8 cellular contexts compared by ENCODE assay signal in the genomic region with DNA sequence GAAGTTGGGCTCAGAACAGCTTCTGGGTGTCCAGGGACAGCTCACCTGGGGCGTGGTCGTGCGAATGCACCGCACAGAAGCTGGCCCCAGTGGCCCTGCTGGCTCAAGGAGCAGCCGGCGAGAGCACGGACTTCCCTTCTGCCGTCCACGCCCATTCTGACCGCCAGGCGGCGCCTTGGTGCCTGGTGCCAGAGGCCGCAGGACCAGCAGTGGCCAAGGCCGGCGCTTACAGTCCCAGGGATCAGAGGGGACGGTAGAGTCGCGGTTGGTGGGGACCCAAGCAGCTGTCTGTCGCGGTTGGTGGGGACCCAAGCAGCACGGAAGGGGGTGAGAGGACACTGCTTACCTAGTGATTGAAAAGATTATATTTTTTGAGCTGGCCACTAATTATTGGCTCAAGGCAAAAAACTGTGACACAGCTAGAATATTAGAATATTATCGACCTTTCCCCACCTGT. TPM values are rescaled to one million over a fixed set of nuclear protein-coding genes. Genes with fewer than 3 reads are reported as not detected.
A peak's percentile ranks its signal among the peaks of the same experiment; 100 is the strongest.
DNase-seq lines count a peak whose midpoint lies in the region; ATAC-seq and TF ChIP-seq lines count a peak whose summit lies in the region.

No MANE protein-coding gene starts in this region.

- no peaks in the 10 kb centered on the region for H3K4me1 ChIP-seq in right cardiac atrium (ENCODE audit: control insufficient read depth, insufficient read depth, low read length)

- H3K4me3 ChIP-seq in right cardiac atrium (ENCODE audit: low read length), result no peak overlapping the region

- no peak overlapping the region for H3K27ac ChIP-seq in right cardiac atrium (ENCODE audit: low read length)

- TF ChIP-seq CTCF in CD14-positive monocyte (IDR thresholded peaks at IDR 0.05), result peak; percentile 93
- peak; percentile 95 for TF ChIP-seq CTCF in HFFc6 (IDR thresholded peaks at IDR 0.05)

- H3K9me3 Mint-ChIP-seq in CD14-positive monocyte (no peaks in the 10 kb centered on the region), HFFc6 (no peaks in the 10 kb centered on the region)
- H3K9me3 Mint-ChIP-seq in activated naive CD8-positive, alpha-beta T cell treated with anti-CD3 and anti-CD28 coated beads, Interleukin-2, amount 50 U/mL, for 24 hours, result no peaks in the 10 kb centered on the region

- no peaks in the 10 kb centered on the region for H3K4me1 Mint-ChIP-seq in CD14-positive monocyte
- no peaks in the 10 kb centered on the region for H3K4me1 Mint-ChIP-seq in HFFc6 (ENCODE audit: low read depth)
- no peaks in the 10 kb centered on the region for H3K4me1 Mint-ChIP-seq in activated naive CD8-positive, alpha-beta T cell treated with anti-CD3 and anti-CD28 coated beads, Interleukin-2, amount 50 U/mL, for 24 hours

- 11% methylated on average over 22 of the region's 22 CpGs for WGBS in right cardiac atrium

- DNase-seq in CD14-positive monocyte (ENCODE audit: low spot score), result peak; percentile 72
- DNase-seq in HFFc6, result peak; percentile 50
- peak; percentile 78 for DNase-seq in activated naive CD8-positive, alpha-beta T cell treated with anti-CD3 and anti-CD28 coated beads, Interleukin-2, amount 50 U/mL, for 24 hours
- DNase-seq in right cardiac atrium, result peak; percentile 81 to 91 (median 89)
- DNase-seq in sciatic nerve (ENCODE audit: low spot score), result peak; percentile 82

- H3K27me3 ChIP-seq in right cardiac atrium (ENCODE audit: control insufficient read depth, insufficient read depth), result no peaks in the 10 kb centered on the region

- H3K9me3 ChIP-seq in right cardiac atrium (ENCODE audit: control insufficient read depth, low read length), result no peaks in the 10 kb centered on the region

- no peak overlapping the region for H3K27ac Mint-ChIP-seq in CD14-positive monocyte
- H3K27ac Mint-ChIP-seq in HFFc6, result no peak overlapping the region
- no peak overlapping the region for H3K27ac Mint-ChIP-seq in activated naive CD8-positive, alpha-beta T cell treated with anti-CD3 and anti-CD28 coated beads, Interleukin-2, amount 50 U/mL, for 24 hours

- H3K27me3 Mint-ChIP-seq in CD14-positive monocyte (ENCODE audit: low read depth in 3 of 3) (peaks cover 2 to 12% (median 5%) of the 10 kb centered on the region in 3 donors), HFFc6 (ENCODE audit: insufficient read depth) (peaks cover 22% of the 10 kb centered on the region)
- no peaks in the 10 kb centered on the region for H3K27me3 Mint-ChIP-seq in activated naive CD8-positive, alpha-beta T cell treated with anti-CD3 and anti-CD28 coated beads, Interleukin-2, amount 50 U/mL, for 24 hours

- intact Hi-C loops in CD14-positive monocyte (cut with micrococcal nuclease) (no loop called here), right cardiac atrium (cut with DNase I) (loop anchor here in 3 of 4 donors (5.0 to 10.0 kb wide), 3 partner anchors 537 to 624 kb away; partner anchors contain the start of genes PRSS56 (in 2 of the 3) and CHRND (in 1 of the 3)), sciatic nerve (cut with DNase I) (loop anchor here (10.0 kb wide), 1 partner anchor 624 kb away; the partner anchor contains the start of genes CHRND and PRSS56)

- ATAC-seq in SK-N-SH treated with all-trans-retinoic acid at 6 μM for 48 hours, result peak; percentile 99
- ATAC-seq in activated naive CD8-positive, alpha-beta T cell treated with anti-CD3 and anti-CD28 coated beads, Interleukin-2, amount 50 U/mL, for 24 hours, result peak; percentile 63
- ATAC-seq in right cardiac atrium, result peak; percentile 71 to 88
- ATAC-seq in sciatic nerve, result peak; percentile 39
- ATAC-seq in HG02763 (IDR thresholded peaks at IDR 0.05; ENCODE audit: unreplicated experiment), result no peak
- no peak for ATAC-seq in GM21515 (IDR thresholded peaks at IDR 0.05; ENCODE audit: unreplicated experiment)

- H3K36me3 Mint-ChIP-seq in CD14-positive monocyte, result no peaks in the 10 kb centered on the region
- H3K36me3 Mint-ChIP-seq in HFFc6 (ENCODE audit: low read depth), result no peaks in the 10 kb centered on the region
- H3K36me3 Mint-ChIP-seq in activated naive CD8-positive, alpha-beta T cell treated with anti-CD3 and anti-CD28 coated beads, Interleukin-2, amount 50 U/mL, for 24 hours (ENCODE audit: low read depth), result no peaks in the 10 kb centered on the region

- no peak overlapping the region for H3K4me3 Mint-ChIP-seq in CD14-positive monocyte
- no peak overlapping the region for H3K4me3 Mint-ChIP-seq in HFFc6
- H3K4me3 Mint-ChIP-seq in activated naive CD8-positive, alpha-beta T cell treated with anti-CD3 and anti-CD28 coated beads, Interleukin-2, amount 50 U/mL, for 24 hours, result no peak overlapping the region

TF ChIP-seq in SK-N-SH treated with all-trans-retinoic acid at 6 μM for 48 hours, 23 proteins besides CTCF, POLR2A, EP300 and RAD21:
- no peak for TF ChIP-seq ARNTL (CRISPR knock-in tag; IDR thresholded peaks at IDR 0.05; ENCODE audit: borderline replicate concordance, low read depth)
- no peak for TF ChIP-seq ISL1 (CRISPR knock-in tag; IDR thresholded peaks at IDR 0.05)
- no peak for TF ChIP-seq PPARA (CRISPR knock-in tag; IDR thresholded peaks at IDR 0.05; ENCODE audit: borderline replicate concordance)
- TF ChIP-seq SNAI2 (CRISPR knock-in tag; IDR thresholded peaks at IDR 0.05), result no peak
- no peak for TF ChIP-seq TCF4 (CRISPR knock-in tag; IDR thresholded peaks at IDR 0.05; ENCODE audit: borderline replicate concordance)
- TF ChIP-seq ZNF8 (CRISPR knock-in tag; IDR thresholded peaks at IDR 0.05), result no peak
- TF ChIP-seq ZNF70 (CRISPR knock-in tag; IDR thresholded peaks at IDR 0.05), result no peak
- TF ChIP-seq, protein P1, sequence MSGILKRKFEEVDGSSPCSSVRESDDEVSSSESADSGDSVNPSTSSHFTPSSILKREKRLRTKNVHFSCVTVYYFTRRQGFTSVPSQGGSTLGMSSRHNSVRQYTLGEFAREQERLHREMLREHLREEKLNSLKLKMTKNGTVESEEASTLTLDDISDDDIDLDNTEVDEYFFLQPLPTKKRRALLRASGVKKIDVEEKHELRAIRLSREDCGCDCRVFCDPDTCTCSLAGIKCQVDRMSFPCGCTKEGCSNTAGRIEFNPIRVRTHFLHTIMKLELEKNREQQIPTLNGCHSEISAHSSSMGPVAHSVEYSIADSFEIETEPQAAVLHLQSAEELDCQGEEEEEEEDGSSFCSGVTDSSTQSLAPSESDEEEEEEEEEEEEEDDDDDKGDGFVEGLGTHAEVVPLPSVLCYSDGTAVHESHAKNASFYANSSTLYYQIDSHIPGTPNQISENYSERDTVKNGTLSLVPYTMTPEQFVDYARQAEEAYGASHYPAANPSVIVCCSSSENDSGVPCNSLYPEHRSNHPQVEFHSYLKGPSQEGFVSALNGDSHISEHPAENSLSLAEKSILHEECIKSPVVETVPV (CRISPR knock-in tag; IDR thresholded peaks at IDR 0.05), result no peak
- no peak for TF ChIP-seq RARB (CRISPR knock-in tag; IDR thresholded peaks at IDR 0.05)
- TF ChIP-seq ZC3H10 (CRISPR knock-in tag; IDR thresholded peaks at IDR 0.05), result no peak
- no peak for TF ChIP-seq BACH2 (CRISPR knock-in tag; IDR thresholded peaks at IDR 0.05; ENCODE audit: borderline replicate concordance)

RNA-seq across cellular contexts. Expression of gene NPPC, which starts 25.7 kb away (rescaled TPM):
- not detected for polyA plus RNA-seq in CD14-positive monocyte
- total RNA-seq in HFFc6 (2021; fragmentation: NEBNext Ultra II Directional; extraction: Animal tissue kit (Norgen Biotek cat#: 25700)), result not detected
- 10 to 100 TPM in 1 of 4 donors, 1 to 10 TPM in 3; 2.1 to 14.0 (median 3.4) TPM for total RNA-seq in right cardiac atrium
- 1.7 TPM for polyA plus RNA-seq in right cardiac atrium
- total RNA-seq in sciatic nerve, result 0.67 TPM

Comparison
In these comparisons a context has a peak if more than half of its experiments do, and no peak if none do; other contexts are left out.
1. ATAC-seq: peak in SK-N-SH treated with all-trans-retinoic acid at 6 μM for 48 hours (single experiment), activated naive CD8-positive, alpha-beta T cell treated with anti-CD3 and anti-CD28 coated beads, Interleukin-2, amount 50 U/mL, for 24 hours (single experiment), right cardiac atrium (2 of 2) and sciatic nerve (single experiment); none in HG02763 (single experiment) and GM21515 (single experiment).
2. intact Hi-C loops: an anchor here in right cardiac atrium (5.0 to 10.0 kb wide) and sciatic nerve (10.0 kb wide); none called in CD14-positive monocyte.
3. Peak in every context shown above with its lines, with median percentiles within 50 percentile points of each other: DNase-seq.